ENCODE assay signal across 1 cellular context in the genomic region with DNA sequence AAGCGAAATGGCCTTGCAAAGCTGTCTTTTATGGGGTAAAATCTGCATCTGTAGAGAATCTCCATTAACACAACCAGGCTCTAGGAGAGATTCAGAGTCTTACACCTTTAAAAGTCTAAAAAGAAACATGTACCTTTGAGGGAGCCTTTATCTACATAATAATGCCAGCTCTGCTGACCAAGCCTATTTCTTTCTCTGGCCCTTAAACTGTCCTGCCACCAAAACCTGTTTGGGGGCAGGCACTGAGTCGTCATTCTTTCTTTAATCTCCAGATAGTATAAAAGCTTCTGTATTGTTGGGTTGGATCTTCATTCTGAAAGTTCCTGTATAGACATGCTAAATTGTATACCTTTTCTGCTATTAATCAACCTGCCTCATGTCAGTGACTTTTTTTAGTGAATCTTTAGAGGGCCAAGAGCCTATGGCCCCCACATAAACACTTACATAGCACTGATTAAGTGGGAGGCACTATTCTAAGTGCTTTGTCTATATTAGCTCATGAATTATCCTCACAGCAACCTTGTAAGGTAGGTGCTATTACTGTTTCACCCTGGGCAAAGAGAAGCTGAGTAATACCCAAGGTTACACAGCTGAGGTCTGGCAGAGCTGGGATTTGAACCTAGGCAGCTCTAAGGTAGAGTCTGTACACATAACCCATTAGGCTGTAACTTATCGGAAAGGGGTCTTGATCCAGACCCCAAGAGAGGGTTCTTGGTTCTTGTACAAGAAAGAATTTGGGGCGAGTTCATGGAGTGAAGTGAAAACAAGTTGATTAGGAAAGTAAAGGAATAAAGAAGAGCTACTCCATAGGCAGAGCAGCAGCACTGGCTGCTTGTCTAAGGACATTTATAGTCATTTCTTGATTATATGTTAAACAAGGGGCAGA.
A peak's percentile ranks its signal among the peaks of the same experiment; 100 is the strongest.
TF ChIP-seq lines count a peak whose summit lies in the region.

No MANE protein-coding gene starts in this region.

TF ChIP-seq in K562, 482 proteins besides CTCF, POLR2A, EP300 and RAD21 (continued from another document):
- TF ChIP-seq AFF1 (IDR thresholded peaks at IDR 0.05; ENCODE audit: low read depth in 1 of 2, partially characterized antibody in 2 of 2) = peak in 1 of 2 experiments; percentile 24
- TF ChIP-seq FOXK2 (conservative IDR thresholded peaks at IDR 0.05 in 1 of 2, IDR thresholded peaks at IDR 0.05 in 1 of 2; ENCODE audit: low read depth in 2 of 2) = peak in 1 of 2 experiments; percentile 41; a peak in 1 of 4 replicates
- no peak for TF ChIP-seq COPS2 (conservative IDR thresholded peaks at IDR 0.05)
- TF ChIP-seq HNRNPL (IDR thresholded peaks at IDR 0.05; ENCODE audit: low read depth, low read length) = no peak
- no peak for TF ChIP-seq ZNF395 (CRISPR knock-in tag; IDR thresholded peaks at IDR 0.05)
- TF ChIP-seq, protein P1, sequence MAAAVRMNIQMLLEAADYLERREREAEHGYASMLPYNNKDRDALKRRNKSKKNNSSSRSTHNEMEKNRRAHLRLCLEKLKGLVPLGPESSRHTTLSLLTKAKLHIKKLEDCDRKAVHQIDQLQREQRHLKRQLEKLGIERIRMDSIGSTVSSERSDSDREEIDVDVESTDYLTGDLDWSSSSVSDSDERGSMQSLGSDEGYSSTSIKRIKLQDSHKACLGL (CRISPR knock-in tag; IDR thresholded peaks at IDR 0.05; ENCODE audit: borderline replicate concordance, poor library complexity, severe bottlenecking) = no peak
- no peak for TF ChIP-seq POLR2G (IDR thresholded peaks at IDR 0.05; ENCODE audit: low read depth, low read length)
- no peak for TF ChIP-seq PRMT5 (CRISPR knock-in tag; IDR thresholded peaks at IDR 0.05)
- no peak for TF ChIP-seq HMG20B (CRISPR knock-in tag; IDR thresholded peaks at IDR 0.05)
- no peak for TF ChIP-seq FOSL1 (tag; conservative IDR thresholded peaks at IDR 0.05)
- TF ChIP-seq MEIS2 (IDR thresholded peaks at IDR 0.05; ENCODE audit: partially characterized antibody) = peak; percentile 68
- TF ChIP-seq ARNT (IDR thresholded peaks at IDR 0.05) = 0 out of 4 replicates have a peak, but pooled peaks of 1 of the 2 experiments have one; percentile 33
- no peak for TF ChIP-seq E2F3 (CRISPR knock-in tag; IDR thresholded peaks at IDR 0.05)
- TF ChIP-seq DDX20 (tag; IDR thresholded peaks at IDR 0.05; ENCODE audit: low read depth) = no peak
